8 cellular contexts compared by ENCODE assay signal in genomic region chr3:169227911-169228310, GRCh38.
DNase-seq lines count a peak whose midpoint lies in the region; ATAC-seq and TF ChIP-seq lines count a peak whose summit lies in the region.

No MANE protein-coding gene starts in this region.

- in situ Hi-C loops in brain microvascular endothelial cell (cut with HindIII; ENCODE audit: low pct_ligation_motif_present, low sequenced_read_pairs) = no loop called here

- H3K36me3 ChIP-seq in MM.1S (replicated peaks; ENCODE audit: insufficient read depth, low read length) = no peaks in the 10 kb centered on the region
- H3K36me3 ChIP-seq in brain microvascular endothelial cell (replicated peaks) = no peaks in the 10 kb centered on the region
- H3K36me3 ChIP-seq in SJCRH30 = no peaks in the 10 kb centered on the region; the same call in 1 of the 2 replicates

- H3K4me3 ChIP-seq in MM.1S (ENCODE audit: low read length) = no peak overlapping the region
- no peak overlapping the region for H3K4me3 ChIP-seq in right cardiac atrium (ENCODE audit: low read length)
- H3K4me3 ChIP-seq in brain microvascular endothelial cell (ENCODE audit: low read depth, low read length) = no peak overlapping the region
- H3K4me3 ChIP-seq in SJCRH30 = no peak overlapping the region

- H3K4me1 ChIP-seq in MM.1S (ENCODE audit: low read length) (peaks cover 11% of the 10 kb centered on the region), right cardiac atrium (ENCODE audit: control insufficient read depth, insufficient read depth, low read length) (peaks cover 4% of the 10 kb centered on the region), SJCRH30 (peaks cover 2% of the 10 kb centered on the region; the same call in 1 of the 2 replicates)

- WGBS in right cardiac atrium = 43% methylated on average over 6 of the region's 6 CpGs

- H3K27ac ChIP-seq in MM.1S (ENCODE audit: low read length) = no peak overlapping the region
- no peak overlapping the region for H3K27ac ChIP-seq in right cardiac atrium (ENCODE audit: low read length)
- no peak overlapping the region for H3K27ac ChIP-seq in brain microvascular endothelial cell
- no peak overlapping the region for H3K27ac ChIP-seq in SJCRH30

- peak overlapping the region; percentile 17; the same call in 1 of the 2 replicates for H3K4me2 ChIP-seq in MM.1S (ENCODE audit: low read depth, low read length)

- no peak overlapping the region for H2AFZ ChIP-seq in MM.1S (ENCODE audit: low read length)

- no peaks in the 10 kb centered on the region for H3K79me2 ChIP-seq in MM.1S (ENCODE audit: low read length)

- H4K20me1 ChIP-seq in MM.1S (ENCODE audit: insufficient read depth, low read length) = no peaks in the 10 kb centered on the region

- peak; percentile 91 for DNase-seq in MM.1S
- DNase-seq in right cardiac atrium = no peak
- DNase-seq in HuH-7 (ENCODE audit: low spot score) = no peak
- DNase-seq in brain microvascular endothelial cell = no peak
- DNase-seq in SJCRH30 = no peak
- no peak for DNase-seq in NCI-H2171 treated with DMSO at 0.1 percent for 48 hours (lab: John Stamatoyannopoulos, UW)

- no peaks in the 10 kb centered on the region for H3F3A ChIP-seq in MM.1S (ENCODE audit: insufficient read depth, low read length)

- intact Hi-C loops in right cardiac atrium (cut with DNase I) = no loop called here

- H3K27me3 ChIP-seq in MM.1S (replicated peaks; ENCODE audit: insufficient read depth, low read length) (peaks cover 24% of the 10 kb centered on the region), right cardiac atrium (ENCODE audit: control insufficient read depth, insufficient read depth) (no peaks in the 10 kb centered on the region), brain microvascular endothelial cell (replicated peaks) (no peaks in the 10 kb centered on the region), SJCRH30 (no peaks in the 10 kb centered on the region)

- H3K9me3 ChIP-seq in MM.1S (replicated peaks; ENCODE audit: insufficient read depth, low read length) (no peaks in the 10 kb centered on the region), right cardiac atrium (ENCODE audit: control insufficient read depth, low read length) (no peaks in the 10 kb centered on the region), SJCRH30 (replicated peaks) (no peaks in the 10 kb centered on the region)

- no peak overlapping the region for H3K9ac ChIP-seq in MM.1S (ENCODE audit: low read length)

- TF ChIP-seq CTCF in MM.1S (IDR thresholded peaks at IDR 0.05; ENCODE audit: low read length) (no peak), brain microvascular endothelial cell (IDR thresholded peaks at IDR 0.05; ENCODE audit: low read depth, low read length, missing control alignments) (no peak)

- ATAC-seq in GM18519 (IDR thresholded peaks at IDR 0.05; ENCODE audit: low FRiP score, unreplicated experiment) (peak; percentile 84), HG02588 (IDR thresholded peaks at IDR 0.05; ENCODE audit: unreplicated experiment) (peak; percentile 91), right cardiac atrium (peak; percentile 66 to 83)

- H3K9me2 ChIP-seq in MM.1S (replicated peaks; ENCODE audit: insufficient read depth, low read length) = no peaks in the 10 kb centered on the region
